16 cellular contexts compared by ENCODE assay signal in genomic region chr11:20051783-20052399, GRCh38.
"Had no signal": no experiment of that assay in that cellular context is flagged by ENCODE, and none has a peak within 500 bp of the region (broad histone marks: within the 10 kb centered on the region; RNA-seq: fewer than 3 reads in every experiment).

No MANE protein-coding gene starts in this region.

- H3K4me3 ChIP-seq: stomach, suprapubic skin had no signal

- H3K27ac ChIP-seq: suprapubic skin had no signal

- DNase-seq: activated naive CD4-positive, alpha-beta T cell; activated naive CD8-positive, alpha-beta T cell treated with anti-CD3 and anti-CD28 coated beads, Interleukin-2, amount 10 ng/mL, durations not matched to agents 7 days and 5 days; activated T-cell treated with anti-CD3 and anti-CD28 coated beads, Interleukin-2, amount 50 U/mL, for 24 hours; amniotic stem cell; effector CD4-positive, alpha-beta T cell; kidney; occipital lobe; small intestine; stimulated activated CD4-positive, alpha-beta T cell treated with anti-CD3 and anti-CD28 coated beads, Interleukin-15, amount 100 ng/mL, for 24 hours; stomach; T-helper 9 cell had no signal

- ATAC-seq: left lobe of liver; sciatic nerve; stimulated activated memory B cell treated with anti-CD40 and anti-IgM and Interleukin-4, amounts not matched to agents 10 μg/mL and 1 μg/mL and 100 μg/mL, for 72 hours had no signal

- FAIRE-seq: endometrium, kidney, small intestine had no signal

- H3K9me3 ChIP-seq: stomach, suprapubic skin had no signal

- H3K27me3 ChIP-seq: stomach, suprapubic skin had no signal
